Comparison of ENCODE assay signal across 22 cellular contexts in genomic region chr17:74766413-74766812, GRCh38. TPM values are rescaled to one million over a fixed set of nuclear protein-coding genes. Genes with fewer than 3 reads are reported as not detected.
DNase-seq lines count a peak whose midpoint lies in the region; ATAC-seq and TF ChIP-seq lines count a peak whose summit lies in the region.
"Had no signal": no experiment of that assay in that cellular context is flagged by ENCODE, and none has a peak within 500 bp of the region (broad histone marks: within the 10 kb centered on the region; RNA-seq: fewer than 3 reads in every experiment).

No MANE protein-coding gene starts in this region.

- peaks cover 21% of the 10 kb centered on the region for H3K4me1 Mint-ChIP-seq in stimulated activated naive CD8-positive, alpha-beta T cell treated with anti-CD3 and anti-CD28 coated beads, Interleukin-15, Interleukin-2, amounts not matched to agents 100 ng/mL and 50 ng/mL, for 24 hours (ENCODE audit: low read depth)
- peaks cover 31% of the 10 kb centered on the region for H3K4me1 Mint-ChIP-seq in stimulated activated naive CD8-positive, alpha-beta T cell treated with anti-CD3 and anti-CD28 coated beads, Interleukin-15, amount 100 ng/mL, for 72 hours

- peaks cover 50% of the 10 kb centered on the region for H3K79me2 ChIP-seq in hepatocyte

- no peaks in the 10 kb centered on the region for H3K9me3 ChIP-seq in hepatocyte (ENCODE audit: low read depth)
- H3K9me3 ChIP-seq: right atrium auricular region had no signal

- no peaks in the 10 kb centered on the region for H3K27me3 ChIP-seq in hepatocyte
- H3K27me3 ChIP-seq: brain microvascular endothelial cell, right atrium auricular region had no signal

- H3K9me2 ChIP-seq in hepatocyte (replicated peaks; ENCODE audit: insufficient read depth), result no peaks in the 10 kb centered on the region

- no peak overlapping the region for H3K4me2 ChIP-seq in hepatocyte
- H3K4me2 ChIP-seq: GM23338 had no signal

- H3K27me3 Mint-ChIP-seq in stimulated activated naive CD8-positive, alpha-beta T cell treated with anti-CD3 and anti-CD28 coated beads, Interleukin-15, Interleukin-2, amounts not matched to agents 100 ng/mL and 50 ng/mL, for 24 hours, result no peaks in the 10 kb centered on the region
- H3K27me3 Mint-ChIP-seq in stimulated activated naive CD8-positive, alpha-beta T cell treated with anti-CD3 and anti-CD28 coated beads, Interleukin-15, amount 100 ng/mL, for 72 hours, result no peaks in the 10 kb centered on the region
- H3K27me3 Mint-ChIP-seq: activated CD8-positive, alpha-beta memory T cell treated with anti-CD3 and anti-CD28 coated beads, Interleukin-2, amount 10 ng/mL, durations not matched to agents 7 days and 5 days; T-helper 17 cell had no signal

- H2AFZ ChIP-seq in hepatocyte, result no peak overlapping the region
- H2AFZ ChIP-seq: GM23338 had no signal

- TF ChIP-seq CTCF in hepatocyte (IDR thresholded peaks at IDR 0.05; ENCODE audit: poor library complexity), result no peak

- peaks cover 77% of the 10 kb centered on the region for H3K4me1 ChIP-seq in hepatocyte (ENCODE audit: insufficient read depth)

- no peaks in the 10 kb centered on the region for H3K9me3 Mint-ChIP-seq in stimulated activated naive CD8-positive, alpha-beta T cell treated with anti-CD3 and anti-CD28 coated beads, Interleukin-15, Interleukin-2, amounts not matched to agents 100 ng/mL and 50 ng/mL, for 24 hours
- H3K9me3 Mint-ChIP-seq in stimulated activated naive CD8-positive, alpha-beta T cell treated with anti-CD3 and anti-CD28 coated beads, Interleukin-15, amount 100 ng/mL, for 72 hours, result no peaks in the 10 kb centered on the region
- H3K9me3 Mint-ChIP-seq: GM23338 had no signal

- intact Hi-C loops in left colon (cut with DNase I, micrococcal nuclease), result no loop called here

- no peak for ATAC-seq in stimulated activated naive CD8-positive, alpha-beta T cell treated with anti-CD3 and anti-CD28 coated beads, Interleukin-15, amount 100 ng/mL, for 72 hours
- no peak for ATAC-seq in left colon
- ATAC-seq: activated CD8-positive, alpha-beta memory T cell treated with anti-CD3 and anti-CD28 coated beads, Interleukin-2, amount 10 ng/mL, durations not matched to agents 7 days and 5 days; GM23338; T-helper 17 cell had no signal

- H3K36me3 ChIP-seq in hepatocyte (replicated peaks; ENCODE audit: insufficient read depth, low read depth), result no peaks in the 10 kb centered on the region

- no peak overlapping the region for H3K4me3 ChIP-seq in hepatocyte
- H3K4me3 ChIP-seq: GM23338, right atrium auricular region, SK-N-MC had no signal

- H3K27ac ChIP-seq in hepatocyte, result peak overlapping the region; percentile 97
- H3K27ac ChIP-seq: brain microvascular endothelial cell, SK-N-MC had no signal

- peaks cover 29% of the 10 kb centered on the region for H3K36me3 Mint-ChIP-seq in stimulated activated naive CD8-positive, alpha-beta T cell treated with anti-CD3 and anti-CD28 coated beads, Interleukin-15, Interleukin-2, amounts not matched to agents 100 ng/mL and 50 ng/mL, for 24 hours (ENCODE audit: low read depth)

- 75% methylated on average over 2 of the region's 2 CpGs for WGBS in hepatocyte (ENCODE audit: low lambda C conversion rate, missing lambda C conversion rate)

- no peak for DNase-seq in stimulated activated naive CD8-positive, alpha-beta T cell treated with anti-CD3 and anti-CD28 coated beads, Interleukin-15, amount 100 ng/mL, for 72 hours
- DNase-seq in hepatocyte (ENCODE audit: low spot score) (no peak), left colon (no peak), cerebellar nuclear complex (lab: John Stamatoyannopoulos, UW) (no peak), GDM1 (lab: John Stamatoyannopoulos, UW) (no peak)
- DNase-seq: activated CD4-positive, alpha-beta T cell treated with anti-CD3 and anti-CD28 coated beads for 48 hours; activated CD8-positive, alpha-beta memory T cell treated with anti-CD3 and anti-CD28 coated beads, Interleukin-2, amount 10 ng/mL, durations not matched to agents 7 days and 5 days; brain microvascular endothelial cell; cortex of kidney; Karpas-422; mammary epithelial cell; NCI-H1694 treated with DMSO at 0.1 percent for 48 hours; NCI-H69; T-helper 17 cell had no signal

- peaks cover 7% of the 10 kb centered on the region for H4K20me1 ChIP-seq in hepatocyte (ENCODE audit: insufficient read depth, poor library complexity, severe bottlenecking)

- H3K4me3 Mint-ChIP-seq in stimulated activated naive CD8-positive, alpha-beta T cell treated with anti-CD3 and anti-CD28 coated beads, Interleukin-15, Interleukin-2, amounts not matched to agents 100 ng/mL and 50 ng/mL, for 24 hours, result no peak overlapping the region
- H3K4me3 Mint-ChIP-seq in stimulated activated naive CD8-positive, alpha-beta T cell treated with anti-CD3 and anti-CD28 coated beads, Interleukin-15, amount 100 ng/mL, for 72 hours, result no peak overlapping the region
- H3K4me3 Mint-ChIP-seq: activated CD8-positive, alpha-beta memory T cell treated with anti-CD3 and anti-CD28 coated beads, Interleukin-2, amount 10 ng/mL, durations not matched to agents 7 days and 5 days; GM23338; T-helper 17 cell had no signal

- peak overlapping the region; percentile 88 for H3K27ac Mint-ChIP-seq in stimulated activated naive CD8-positive, alpha-beta T cell treated with anti-CD3 and anti-CD28 coated beads, Interleukin-15, Interleukin-2, amounts not matched to agents 100 ng/mL and 50 ng/mL, for 24 hours
- H3K27ac Mint-ChIP-seq in stimulated activated naive CD8-positive, alpha-beta T cell treated with anti-CD3 and anti-CD28 coated beads, Interleukin-15, amount 100 ng/mL, for 72 hours, result no peak overlapping the region
- H3K27ac Mint-ChIP-seq: GM23338 had no signal

RNA-seq across cellular contexts. Expression of gene NAT9, which starts 9.7 kb away (rescaled TPM):
- total RNA-seq in hepatocyte (28.6 and 29.2 TPM in 2 replicates), left colon (10 to 100 TPM; 30.7 to 42.8 TPM)
- 34.8 and 62.9 TPM in 2 replicates for polyA plus RNA-seq in hepatocyte

RNA-seq across cellular contexts. Expression of gene NHERF1, which starts 18.0 kb away (rescaled TPM):
- 263 and 269 TPM in 2 replicates for total RNA-seq in hepatocyte
- 712 and 763 TPM in 2 replicates for polyA plus RNA-seq in hepatocyte
- 100 to 1,000 TPM; 186 to 256 TPM for total RNA-seq in left colon

RNA-seq across cellular contexts. Expression of gene RAB37, which starts 29.4 kb away (rescaled TPM):
- total RNA-seq in hepatocyte (5.9 and 6.1 TPM in 2 replicates), left colon (10 to 100 TPM in 1 of 2 donors, 1 to 10 TPM in 1; 7.6 to 14.2 TPM)
- 7.0 and 11.8 TPM in 2 replicates for polyA plus RNA-seq in hepatocyte
- total RNA-seq: Daoy, kidney epithelial cell, mammary epithelial cell had no signal
- polyA plus RNA-seq: mammary epithelial cell had no signal

RNA-seq across cellular contexts. Expression of gene CD300LF, which starts 53.7 kb away (rescaled TPM):
- total RNA-seq in hepatocyte (0.32 TPM in 1 of 2 replicates, not detected in the other), left colon (1 to 10 TPM in 1 of 2 donors, under 1 TPM in 1; 0.82 to 2.0 TPM)
- 0.44 and 0.85 TPM in 2 replicates for polyA plus RNA-seq in hepatocyte
- total RNA-seq: activated CD8-positive, alpha-beta memory T cell treated with anti-CD3 and anti-CD28 coated beads, Interleukin-2, amount 10 ng/mL, durations not matched to agents 7 days and 5 days; Daoy; GM23338; HT-29; kidney epithelial cell; mammary epithelial cell; osteoblast had no signal
- polyA plus RNA-seq: GM23338, mammary epithelial cell had no signal
